In the genomic region with DNA sequence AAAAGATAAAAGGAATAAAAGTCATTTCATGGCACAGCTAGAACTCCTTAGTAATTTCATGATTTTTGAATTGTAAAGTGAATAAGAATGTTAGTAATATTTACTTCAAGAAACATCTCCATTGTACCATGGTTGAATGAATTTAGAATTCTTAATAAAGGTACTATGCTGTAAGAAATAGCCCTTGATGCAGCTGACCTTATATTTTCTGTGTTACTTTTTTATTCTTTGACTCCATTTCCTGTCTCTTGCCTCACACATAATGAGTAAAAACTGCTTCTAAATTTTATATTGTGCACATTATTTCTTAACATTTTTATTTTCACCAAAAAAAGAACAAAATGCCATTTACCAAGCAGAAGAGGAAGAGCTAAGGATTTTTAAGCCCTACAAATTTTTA, we compare ENCODE assay signal across 2 cellular contexts.
TF ChIP-seq lines count a peak whose summit lies in the region.

No MANE protein-coding gene starts in this region.

TF ChIP-seq in SK-N-SH, 30 proteins besides CTCF, POLR2A, EP300 and RAD21 (continued from another document):
- TF ChIP-seq CHD2 (IDR thresholded peaks at IDR 0.05; ENCODE audit: low read length, partially characterized antibody) (no peak), TCF12 (IDR thresholded peaks at IDR 0.05) (no peak), RFX5 (IDR thresholded peaks at IDR 0.05; ENCODE audit: low read length) (no peak), MXI1 (IDR thresholded peaks at IDR 0.05; ENCODE audit: low read depth, low read length) (no peak), MEF2A (IDR thresholded peaks at IDR 0.05; ENCODE audit: borderline replicate concordance, low read depth) (no peak), RXRA (IDR thresholded peaks at IDR 0.05; ENCODE audit: borderline replicate concordance, low read depth) (no peak)
- TF ChIP-seq, protein P1, sequence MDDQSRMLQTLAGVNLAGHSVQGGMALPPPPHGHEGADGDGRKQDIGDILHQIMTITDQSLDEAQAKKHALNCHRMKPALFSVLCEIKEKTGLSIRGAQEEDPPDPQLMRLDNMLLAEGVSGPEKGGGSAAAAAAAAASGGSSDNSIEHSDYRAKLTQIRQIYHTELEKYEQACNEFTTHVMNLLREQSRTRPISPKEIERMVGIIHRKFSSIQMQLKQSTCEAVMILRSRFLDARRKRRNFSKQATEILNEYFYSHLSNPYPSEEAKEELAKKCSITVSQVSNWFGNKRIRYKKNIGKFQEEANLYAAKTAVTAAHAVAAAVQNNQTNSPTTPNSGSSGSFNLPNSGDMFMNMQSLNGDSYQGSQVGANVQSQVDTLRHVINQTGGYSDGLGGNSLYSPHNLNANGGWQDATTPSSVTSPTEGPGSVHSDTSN (IDR thresholded peaks at IDR 0.05) = no peak
- TF ChIP-seq, protein P2, sequence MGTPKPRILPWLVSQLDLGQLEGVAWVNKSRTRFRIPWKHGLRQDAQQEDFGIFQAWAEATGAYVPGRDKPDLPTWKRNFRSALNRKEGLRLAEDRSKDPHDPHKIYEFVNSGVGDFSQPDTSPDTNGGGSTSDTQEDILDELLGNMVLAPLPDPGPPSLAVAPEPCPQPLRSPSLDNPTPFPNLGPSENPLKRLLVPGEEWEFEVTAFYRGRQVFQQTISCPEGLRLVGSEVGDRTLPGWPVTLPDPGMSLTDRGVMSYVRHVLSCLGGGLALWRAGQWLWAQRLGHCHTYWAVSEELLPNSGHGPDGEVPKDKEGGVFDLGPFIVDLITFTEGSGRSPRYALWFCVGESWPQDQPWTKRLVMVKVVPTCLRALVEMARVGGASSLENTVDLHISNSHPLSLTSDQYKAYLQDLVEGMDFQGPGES (IDR thresholded peaks at IDR 0.05; ENCODE audit: low read depth, low read length) = no peak

TF ChIP-seq in SK-N-SH treated with all-trans-retinoic acid at 6 μM for 48 hours, 23 proteins besides CTCF, POLR2A, EP300 and RAD21 (continued from another document):
- TF ChIP-seq, protein P3, sequence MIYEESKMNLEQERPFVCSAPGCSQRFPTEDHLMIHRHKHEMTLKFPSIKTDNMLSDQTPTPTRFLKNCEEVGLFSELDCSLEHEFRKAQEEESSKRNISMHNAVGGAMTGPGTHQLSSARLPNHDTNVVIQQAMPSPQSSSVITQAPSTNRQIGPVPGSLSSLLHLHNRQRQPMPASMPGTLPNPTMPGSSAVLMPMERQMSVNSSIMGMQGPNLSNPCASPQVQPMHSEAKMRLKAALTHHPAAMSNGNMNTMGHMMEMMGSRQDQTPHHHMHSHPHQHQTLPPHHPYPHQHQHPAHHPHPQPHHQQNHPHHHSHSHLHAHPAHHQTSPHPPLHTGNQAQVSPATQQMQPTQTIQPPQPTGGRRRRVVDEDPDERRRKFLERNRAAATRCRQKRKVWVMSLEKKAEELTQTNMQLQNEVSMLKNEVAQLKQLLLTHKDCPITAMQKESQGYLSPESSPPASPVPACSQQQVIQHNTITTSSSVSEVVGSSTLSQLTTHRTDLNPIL (CRISPR knock-in tag; IDR thresholded peaks at IDR 0.05; ENCODE audit: low read depth) = no peak
- TF ChIP-seq ZFP30 (CRISPR knock-in tag; IDR thresholded peaks at IDR 0.05) (no peak), PPARA (CRISPR knock-in tag; IDR thresholded peaks at IDR 0.05; ENCODE audit: borderline replicate concordance) (no peak), ESRRG (CRISPR knock-in tag; IDR thresholded peaks at IDR 0.05) (no peak)
- TF ChIP-seq, protein P4, sequence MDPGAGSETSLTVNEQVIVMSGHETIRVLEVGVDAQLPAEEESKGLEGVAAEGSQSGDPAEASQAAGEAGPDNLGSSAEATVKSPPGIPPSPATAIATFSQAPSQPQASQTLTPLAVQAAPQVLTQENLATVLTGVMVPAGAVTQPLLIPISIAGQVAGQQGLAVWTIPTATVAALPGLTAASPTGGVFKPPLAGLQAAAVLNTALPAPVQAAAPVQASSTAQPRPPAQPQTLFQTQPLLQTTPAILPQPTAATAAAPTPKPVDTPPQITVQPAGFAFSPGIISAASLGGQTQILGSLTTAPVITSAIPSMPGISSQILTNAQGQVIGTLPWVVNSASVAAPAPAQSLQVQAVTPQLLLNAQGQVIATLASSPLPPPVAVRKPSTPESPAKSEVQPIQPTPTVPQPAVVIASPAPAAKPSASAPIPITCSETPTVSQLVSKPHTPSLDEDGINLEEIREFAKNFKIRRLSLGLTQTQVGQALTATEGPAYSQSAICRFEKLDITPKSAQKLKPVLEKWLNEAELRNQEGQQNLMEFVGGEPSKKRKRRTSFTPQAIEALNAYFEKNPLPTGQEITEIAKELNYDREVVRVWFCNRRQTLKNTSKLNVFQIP (CRISPR knock-in tag; IDR thresholded peaks at IDR 0.05; ENCODE audit: borderline replicate concordance, low read depth) = no peak
- TF ChIP-seq, protein P5, sequence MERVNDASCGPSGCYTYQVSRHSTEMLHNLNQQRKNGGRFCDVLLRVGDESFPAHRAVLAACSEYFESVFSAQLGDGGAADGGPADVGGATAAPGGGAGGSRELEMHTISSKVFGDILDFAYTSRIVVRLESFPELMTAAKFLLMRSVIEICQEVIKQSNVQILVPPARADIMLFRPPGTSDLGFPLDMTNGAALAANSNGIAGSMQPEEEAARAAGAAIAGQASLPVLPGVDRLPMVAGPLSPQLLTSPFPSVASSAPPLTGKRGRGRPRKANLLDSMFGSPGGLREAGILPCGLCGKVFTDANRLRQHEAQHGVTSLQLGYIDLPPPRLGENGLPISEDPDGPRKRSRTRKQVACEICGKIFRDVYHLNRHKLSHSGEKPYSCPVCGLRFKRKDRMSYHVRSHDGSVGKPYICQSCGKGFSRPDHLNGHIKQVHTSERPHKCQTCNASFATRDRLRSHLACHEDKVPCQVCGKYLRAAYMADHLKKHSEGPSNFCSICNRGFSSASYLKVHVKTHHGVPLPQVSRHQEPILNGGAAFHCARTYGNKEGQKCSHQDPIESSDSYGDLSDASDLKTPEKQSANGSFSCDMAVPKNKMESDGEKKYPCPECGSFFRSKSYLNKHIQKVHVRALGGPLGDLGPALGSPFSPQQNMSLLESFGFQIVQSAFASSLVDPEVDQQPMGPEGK (CRISPR knock-in tag; IDR thresholded peaks at IDR 0.05; ENCODE audit: borderline replicate concordance) = no peak
